Comparison of ENCODE assay signal across 15 cellular contexts in genomic region chr16:81799138-81799504, GRCh38. TPM values are rescaled to one million over a fixed set of nuclear protein-coding genes. Genes with fewer than 3 reads are reported as not detected.
A peak's percentile ranks its signal among the peaks of the same experiment; 100 is the strongest.
DNase-seq lines count a peak whose midpoint lies in the region; ATAC-seq and TF ChIP-seq lines count a peak whose summit lies in the region.
"Had no signal": no experiment of that assay in that cellular context is flagged by ENCODE, and none has a peak within 500 bp of the region (broad histone marks: within the 10 kb centered on the region; RNA-seq: fewer than 3 reads in every experiment).

No MANE protein-coding gene starts in this region.

- no peak overlapping the region for H2AK5ac ChIP-seq in trophoblast cell (ENCODE audit: low read length)

- no peak overlapping the region for H2BK5ac ChIP-seq in trophoblast cell (ENCODE audit: low read depth, low read length, poor library complexity)

- H3K79me2 ChIP-seq in trophoblast cell (ENCODE audit: control insufficient read depth, insufficient read depth, low read length, poor library complexity) = no peaks in the 10 kb centered on the region
- H3K79me2 ChIP-seq: parathyroid adenoma had no signal

- H3K27ac ChIP-seq in trophoblast cell (ENCODE audit: low read depth, low read length) = no peak overlapping the region
- H3K27ac ChIP-seq: parathyroid adenoma had no signal

- H3K18ac ChIP-seq in trophoblast cell (ENCODE audit: low read length) = no peak overlapping the region

- POLR2A ChIA-PET in activated CD4-positive, alpha-beta memory T cell treated with anti-CD3 and anti-CD28 coated beads, Interleukin-2, amount 10 ng/mL, durations not matched to agents 7 days and 5 days (lab: Charles Lee) = interaction anchor here (1.7 kb wide), 1 partner anchor 20 kb away, joined by 7 read pairs; the partner anchor contains the start of gene PLCG2
- POLR2A ChIA-PET in HEK293T (lab: Yijun Ruan, JAX) = no interaction called here

- peaks cover 27% of the 10 kb centered on the region for H3K4me1 Mint-ChIP-seq in T-helper 2 cell treated with Interferon-gamma antibody and Interleukin-4, amounts not matched to agents 5 μg/mL and 100 μg/mL, for 36 hours (ENCODE audit: low read depth)
- H3K4me1 Mint-ChIP-seq in activated CD4-positive, alpha-beta memory T cell treated with anti-CD3 and anti-CD28 coated beads, Interleukin-2, amount 10 ng/mL, durations not matched to agents 7 days and 5 days = peaks cover 41% of the 10 kb centered on the region
- H3K4me1 Mint-ChIP-seq in natural killer cell = peaks cover 69 to 73% of the 10 kb centered on the region in 2 donors

- H3K27me3 Mint-ChIP-seq in T-helper 2 cell treated with Interferon-gamma antibody and Interleukin-4, amounts not matched to agents 5 μg/mL and 100 μg/mL, for 36 hours (ENCODE audit: low read depth) = peaks cover 2% of the 10 kb centered on the region
- H3K27me3 Mint-ChIP-seq in activated CD4-positive, alpha-beta memory T cell treated with anti-CD3 and anti-CD28 coated beads, Interleukin-2, amount 10 ng/mL, durations not matched to agents 7 days and 5 days = no peaks in the 10 kb centered on the region
- H3K27me3 Mint-ChIP-seq in natural killer cell (ENCODE audit: low read depth in 2 of 2) = no peaks in the 10 kb centered on the region
- H3K27me3 Mint-ChIP-seq: CD4-positive, alpha-beta T cell had no signal

- H2AFZ ChIP-seq in trophoblast cell (ENCODE audit: insufficient read depth, low read length, poor library complexity) = no peak overlapping the region
- H2AFZ ChIP-seq: parathyroid adenoma had no signal

- H3K9ac ChIP-seq in trophoblast cell (ENCODE audit: low read length) = no peak overlapping the region
- H3K9ac ChIP-seq: parathyroid adenoma had no signal

- H3K27ac Mint-ChIP-seq in T-helper 2 cell treated with Interferon-gamma antibody and Interleukin-4, amounts not matched to agents 5 μg/mL and 100 μg/mL, for 36 hours = peak overlapping the region; percentile 86
- peak overlapping the region; percentile 79 for H3K27ac Mint-ChIP-seq in activated CD4-positive, alpha-beta memory T cell treated with anti-CD3 and anti-CD28 coated beads, Interleukin-2, amount 10 ng/mL, durations not matched to agents 7 days and 5 days
- peak overlapping the region; percentile 92 to 99 for H3K27ac Mint-ChIP-seq in natural killer cell
- H3K27ac Mint-ChIP-seq: CD4-positive, alpha-beta T cell had no signal

- no peak overlapping the region for H4K12ac ChIP-seq in trophoblast cell (ENCODE audit: low read depth, low read length)

- no peaks in the 10 kb centered on the region for H3K36me3 Mint-ChIP-seq in T-helper 2 cell treated with Interferon-gamma antibody and Interleukin-4, amounts not matched to agents 5 μg/mL and 100 μg/mL, for 36 hours (ENCODE audit: low read depth)
- H3K36me3 Mint-ChIP-seq in activated CD4-positive, alpha-beta memory T cell treated with anti-CD3 and anti-CD28 coated beads, Interleukin-2, amount 10 ng/mL, durations not matched to agents 7 days and 5 days (ENCODE audit: low read depth) = no peaks in the 10 kb centered on the region
- H3K36me3 Mint-ChIP-seq in natural killer cell = no peaks in the 10 kb centered on the region

- ATAC-seq in natural killer cell = no peak
- ATAC-seq: SK-N-SH treated with all-trans-retinoic acid at 6 μM for 48 hours had no signal

- intact Hi-C loops in natural killer cell (cut with micrococcal nuclease) = loop anchor here (5.0 kb wide), 2 partner anchors 33 to 73 kb away; no protein-coding TSS in a partner anchor

- H2BK120ac ChIP-seq in trophoblast cell (ENCODE audit: insufficient read depth, low read length, poor library complexity) = no peak overlapping the region

- peak overlapping the region; percentile 51 for H3K4me3 Mint-ChIP-seq in T-helper 2 cell treated with Interferon-gamma antibody and Interleukin-4, amounts not matched to agents 5 μg/mL and 100 μg/mL, for 36 hours
- peak overlapping the region; percentile 44 for H3K4me3 Mint-ChIP-seq in activated CD4-positive, alpha-beta memory T cell treated with anti-CD3 and anti-CD28 coated beads, Interleukin-2, amount 10 ng/mL, durations not matched to agents 7 days and 5 days
- peak overlapping the region; percentile 67 for H3K4me3 Mint-ChIP-seq in natural killer cell
- H3K4me3 Mint-ChIP-seq: CD4-positive, alpha-beta T cell had no signal

- H3K79me1 ChIP-seq in trophoblast cell (ENCODE audit: low read length) = no peaks in the 10 kb centered on the region

- H3K14ac ChIP-seq in trophoblast cell (ENCODE audit: low read length) = no peak overlapping the region

- no CpG with 5 or more reads among the region's 2 CpGs for WGBS in trophoblast cell (ENCODE audit: extremely low coverage, insufficient coverage, insufficient read length)

- no peak overlapping the region for H3K23ac ChIP-seq in trophoblast cell (ENCODE audit: low read length)

- H3K36me3 ChIP-seq in trophoblast cell (ENCODE audit: control insufficient read depth in 1 of 2, insufficient read depth in 2 of 2, low read length in 2 of 2) = no peaks in the 10 kb centered on the region
- H3K36me3 ChIP-seq: HAP-1 had no signal

- H3K9me3 Mint-ChIP-seq in T-helper 2 cell treated with Interferon-gamma antibody and Interleukin-4, amounts not matched to agents 5 μg/mL and 100 μg/mL, for 36 hours = no peaks in the 10 kb centered on the region
- H3K9me3 Mint-ChIP-seq in activated CD4-positive, alpha-beta memory T cell treated with anti-CD3 and anti-CD28 coated beads, Interleukin-2, amount 10 ng/mL, durations not matched to agents 7 days and 5 days = no peaks in the 10 kb centered on the region
- peaks cover 0 to 1% of the 10 kb centered on the region in 2 donors for H3K9me3 Mint-ChIP-seq in natural killer cell
- H3K9me3 Mint-ChIP-seq: CD4-positive, alpha-beta T cell had no signal

- no peak overlapping the region for H3K4ac ChIP-seq in trophoblast cell (ENCODE audit: low read depth, low read length)

- no peak overlapping the region for H2BK12ac ChIP-seq in trophoblast cell (ENCODE audit: low read length)

- no peak for DNase-seq in T-helper 2 cell treated with Interferon-gamma antibody and Interleukin-4, amounts not matched to agents 5 μg/mL and 100 μg/mL, for 36 hours (ENCODE audit: low spot score)
- DNase-seq in T-helper 2 cell = no peak
- DNase-seq in GM12864 (ENCODE audit: low read depth) = no peak
- no peak for DNase-seq in activated CD4-positive, alpha-beta memory T cell treated with anti-CD3 and anti-CD28 coated beads, Interleukin-2, amount 10 ng/mL, durations not matched to agents 7 days and 5 days
- no peak for DNase-seq in natural killer cell
- DNase-seq in effector CD8-positive, alpha-beta T cell (lab: John Stamatoyannopoulos, UW) = no peak
- DNase-seq in HEK293T (ENCODE audit: extremely low spot score) = no peak
- no peak for DNase-seq in trophoblast cell
- DNase-seq: 8988T; CD4-positive, alpha-beta T cell; NCI-H1417 treated with DMSO at 0.1 percent for 48 hours had no signal

- no peaks in the 10 kb centered on the region for H3K4me1 ChIP-seq in trophoblast cell (ENCODE audit: control insufficient read depth in 1 of 2, insufficient read depth in 2 of 2, low read length in 2 of 2)
- H3K4me1 ChIP-seq: HAP-1, parathyroid adenoma had no signal

- H3K9me3 ChIP-seq in trophoblast cell (ENCODE audit: insufficient read depth, low read depth, low read length) = no peaks in the 10 kb centered on the region
- H3K9me3 ChIP-seq: HAP-1 had no signal

- no peak overlapping the region for H4K91ac ChIP-seq in trophoblast cell (ENCODE audit: low read depth, low read length)

- peak overlapping the region; percentile 37; the same call in 1 of the 2 replicates for H3K4me3 ChIP-seq in GM12864 (ENCODE audit: low read depth, low read length)
- H3K4me3 ChIP-seq in trophoblast cell (ENCODE audit: low read depth, low read length) = no peak overlapping the region
- H3K4me3 ChIP-seq: HAP-1, skin epidermis had no signal

- H3K4me2 ChIP-seq in trophoblast cell (ENCODE audit: low read length) = no peak overlapping the region

- CTCF ChIA-PET in activated CD4-positive, alpha-beta memory T cell treated with anti-CD3 and anti-CD28 coated beads, Interleukin-2, amount 10 ng/mL, durations not matched to agents 7 days and 5 days (lab: Charles Lee) = no interaction called here
- CTCF ChIA-PET in HEK293T (lab: Yijun Ruan, JAX) = interaction anchor here (0.7 kb wide), 1 partner anchor 875 kb away, joined by 4 read pairs; no protein-coding TSS in a partner anchor

- no peaks in the 10 kb centered on the region for H3K27me3 ChIP-seq in trophoblast cell (ENCODE audit: insufficient read depth, low read length)

- no peak overlapping the region for H4K8ac ChIP-seq in trophoblast cell (ENCODE audit: low read depth, low read length)

- TF ChIP-seq CTCF in GM12864 (IDR thresholded peaks at IDR 0.05; ENCODE audit: low read depth, low read length, missing control alignments) = no peak
- TF ChIP-seq CTCF in natural killer cell (IDR thresholded peaks at IDR 0.05) = no peak

TF ChIP-seq in HEK293T, 16 proteins besides CTCF, POLR2A, EP300 and RAD21:
- TF ChIP-seq ELF4 (IDR thresholded peaks at IDR 0.05) = no peak
- TF ChIP-seq FOXA1 (IDR thresholded peaks at IDR 0.05) = no peak
- TF ChIP-seq NFRKB (IDR thresholded peaks at IDR 0.05) = no peak
- no peak for TF ChIP-seq HDGF (IDR thresholded peaks at IDR 0.05; ENCODE audit: borderline replicate concordance)
- no peak for TF ChIP-seq ARNT (IDR thresholded peaks at IDR 0.05)
- no peak for TF ChIP-seq FOXK2 (IDR thresholded peaks at IDR 0.05)
- TF ChIP-seq SP1 (IDR thresholded peaks at IDR 0.05) = no peak
- TF ChIP-seq FOXM1 (IDR thresholded peaks at IDR 0.05; ENCODE audit: borderline replicate concordance) = no peak
- TF ChIP-seq CTBP1 (IDR thresholded peaks at IDR 0.05; ENCODE audit: borderline replicate concordance) = no peak
- TF ChIP-seq ZNF384 (IDR thresholded peaks at IDR 0.05) = no peak
- no peak for TF ChIP-seq L3MBTL2 (conservative IDR thresholded peaks at IDR 0.05)
- TF ChIP-seq LEF1 (IDR thresholded peaks at IDR 0.05; ENCODE audit: borderline replicate concordance) = no peak
- TF ChIP-seq BHLHE40 (IDR thresholded peaks at IDR 0.05; ENCODE audit: borderline replicate concordance) = no peak
- no peak for TF ChIP-seq SUZ12 (IDR thresholded peaks at IDR 0.05)
- no peak for TF ChIP-seq PKNOX1 (IDR thresholded peaks at IDR 0.05)

RNA-seq across cellular contexts. Expression of gene PLCG2, which starts 20.0 kb away (rescaled TPM):
- 10 to 100 TPM; 11.0 to 13.3 TPM for total RNA-seq in activated CD4-positive, alpha-beta memory T cell treated with anti-CD3 and anti-CD28 coated beads, Interleukin-2, amount 10 ng/mL, durations not matched to agents 7 days and 5 days
- total RNA-seq in natural killer cell = 100 to 1,000 TPM; 250 to 298 (median 285) TPM
- polyA plus RNA-seq in trophoblast cell (2013) = 0.68 and 0.85 TPM in 2 replicates

Comparison
In these comparisons a context has a peak if more than half of its experiments do, and no peak if none do; other contexts are left out.
1. RNA of gene PLCG2, which starts 20.0 kb away (total RNA-seq): 250 to 298 TPM in natural killer cell; 11.0 to 13.3 TPM in activated CD4-positive, alpha-beta memory T cell treated with anti-CD3 and anti-CD28 coated beads, Interleukin-2, amount 10 ng/mL, durations not matched to agents 7 days and 5 days; every median in the first group is over 10 times any median in the second.
2. Peak in every context shown above with its lines, with median percentiles within 50 percentile points of each other: H3K27ac Mint-ChIP-seq and H3K4me3 Mint-ChIP-seq.